8 cellular contexts compared by ENCODE assay signal in genomic region chr5:177495243-177496060, GRCh38. TPM values are rescaled to one million over a fixed set of nuclear protein-coding genes. Genes with fewer than 3 reads are reported as not detected.
DNase-seq lines count a peak whose midpoint lies in the region; ATAC-seq and TF ChIP-seq lines count a peak whose summit lies in the region.

No MANE protein-coding gene starts in this region.

- peak overlapping the region; percentile 67 for H3K4me3 ChIP-seq in HEK293 (ENCODE audit: low read depth, low read length)
- no peak overlapping the region for H3K4me3 ChIP-seq in right cardiac atrium (ENCODE audit: low read length)
- peak overlapping the region; percentile 93 for H3K4me3 ChIP-seq in skeletal muscle satellite cell (ENCODE audit: low read length)

- peaks cover 16% of the 10 kb centered on the region for H3K4me1 Mint-ChIP-seq in activated T-helper 17 cell treated with anti-CD3 and anti-CD28 coated beads, Interleukin-2, amount 50 U/mL, for 72 hours

- H3K36me3 Mint-ChIP-seq in activated T-helper 17 cell treated with anti-CD3 and anti-CD28 coated beads, Interleukin-2, amount 50 U/mL, for 72 hours (ENCODE audit: low read depth) = peaks cover 9% of the 10 kb centered on the region

- CTCF ChIA-PET in HEK293 (lab: Yijun Ruan, JAX) = interaction anchor here (0.5 to 4.0 kb wide), 13 partner anchors 9 to 196 kb away, joined by 3 to 23 read pairs (median 3); partner anchors contain the start of genes F12, PRELID1 and RAB24

- no peaks in the 10 kb centered on the region for H3K9me3 Mint-ChIP-seq in activated T-helper 17 cell treated with anti-CD3 and anti-CD28 coated beads, Interleukin-2, amount 50 U/mL, for 72 hours

- H3K27me3 Mint-ChIP-seq in activated T-helper 17 cell treated with anti-CD3 and anti-CD28 coated beads, Interleukin-2, amount 50 U/mL, for 72 hours = no peaks in the 10 kb centered on the region

- H3K9ac ChIP-seq in skeletal muscle satellite cell (ENCODE audit: low read depth, low read length) = peak overlapping the region; percentile 99

- POLR2A ChIA-PET in HEK293 (lab: Yijun Ruan, JAX) = interaction anchor here (0.6 to 7.0 kb wide), 16 partner anchors 10 to 709 kb away, joined by 3 to 106 read pairs (median 6); partner anchors contain the start of genes DBN1, DDX41, DOK3 and GRK6

- H3K4me2 ChIP-seq in skeletal muscle satellite cell (ENCODE audit: low read length) = peak overlapping the region; percentile 78

- H3K27me3 ChIP-seq in right cardiac atrium (ENCODE audit: control insufficient read depth, insufficient read depth) = no peaks in the 10 kb centered on the region
- no peaks in the 10 kb centered on the region for H3K27me3 ChIP-seq in skeletal muscle satellite cell (ENCODE audit: control insufficient read depth, insufficient read depth, low read length)

- H3K27ac ChIP-seq in 22Rv1 (peak overlapping the region; percentile 81), HEK293 (ENCODE audit: extremely low read depth, low read depth, low read length) (peak overlapping the region; percentile 98), right cardiac atrium (ENCODE audit: low read length) (peak overlapping the region; percentile 86)

- H3K4me3 Mint-ChIP-seq in activated T-helper 17 cell treated with anti-CD3 and anti-CD28 coated beads, Interleukin-2, amount 50 U/mL, for 72 hours = peak overlapping the region; percentile 86

- no peaks in the 10 kb centered on the region for H3K9me3 ChIP-seq in HEK293 (ENCODE audit: control insufficient read depth, insufficient read depth, low read depth, low read length)
- H3K9me3 ChIP-seq in right cardiac atrium (ENCODE audit: control insufficient read depth, low read length) = no peaks in the 10 kb centered on the region
- H3K9me3 ChIP-seq in skeletal muscle satellite cell (replicated peaks; ENCODE audit: low read length) = no peaks in the 10 kb centered on the region

- no peak overlapping the region for H3K27ac Mint-ChIP-seq in activated T-helper 17 cell treated with anti-CD3 and anti-CD28 coated beads, Interleukin-2, amount 50 U/mL, for 72 hours

- TF ChIP-seq CTCF in 22Rv1 (IDR thresholded peaks at IDR 0.05) (no peak), HEK293 (tag by site-specific recombination; IDR thresholded peaks at IDR 0.05) (no peak)

- intact Hi-C loops in right cardiac atrium (cut with DNase I) = loop anchor here in 2 of 4 donors (5.0 kb wide), 1 partner anchor 38 kb away; no protein-coding TSS in a partner anchor

- ATAC-seq in activated T-helper 17 cell treated with anti-CD3 and anti-CD28 coated beads, Interleukin-2, amount 50 U/mL, for 72 hours (replicated peaks) = no peak
- ATAC-seq in right cardiac atrium (peak; percentile 19 to 39), GM18858 (IDR thresholded peaks at IDR 0.05; ENCODE audit: unreplicated experiment) (no peak), HG03097 (IDR thresholded peaks at IDR 0.05; ENCODE audit: low FRiP score, unreplicated experiment) (no peak)

- H3K36me3 ChIP-seq in HEK293 (ENCODE audit: control insufficient read depth in 2 of 2, insufficient read depth in 1 of 2, low read length in 2 of 2) = peaks cover 2 to 40% of the 10 kb centered on the region in 2 experiments; a peak in 2 of 3 replicates
- H3K36me3 ChIP-seq in skeletal muscle satellite cell (ENCODE audit: insufficient read depth, low read length) = peaks cover 49% of the 10 kb centered on the region

- H3K4me1 ChIP-seq in HEK293 (ENCODE audit: control insufficient read depth, insufficient read depth, low read length) (peaks cover 20% of the 10 kb centered on the region), right cardiac atrium (ENCODE audit: control insufficient read depth, insufficient read depth, low read length) (peaks cover 6% of the 10 kb centered on the region), skeletal muscle satellite cell (ENCODE audit: control insufficient read depth, insufficient read depth, low read length) (peaks cover 68% of the 10 kb centered on the region)

- 51% methylated on average over 14 of the region's 14 CpGs for WGBS in right cardiac atrium

- DNase-seq in right cardiac atrium (peak; percentile 85 to 89 (median 89)), NCI-H774 (lab: John Stamatoyannopoulos, UW) (no peak)

TF ChIP-seq in HEK293, 187 proteins besides CTCF, POLR2A, EP300 and RAD21 (continues in another document):
- no peak for TF ChIP-seq ZNF521 (tag by site-specific recombination; IDR thresholded peaks at IDR 0.05)
- TF ChIP-seq IKZF3 (tag by site-specific recombination; IDR thresholded peaks at IDR 0.05) = peak; percentile 77; the same call in 1 of the 2 replicates
- 0 out of 2 replicates have a peak, but pooled peaks have one; percentile 23 for TF ChIP-seq ZFHX2 (tag by site-specific recombination; conservative IDR thresholded peaks at IDR 0.05)
- TF ChIP-seq SP2 (tag by site-specific recombination; IDR thresholded peaks at IDR 0.05) = peak; percentile 60
- no peak for TF ChIP-seq ZNF169 (tag by site-specific recombination; IDR thresholded peaks at IDR 0.05)
- 0 out of 2 replicates have a peak, but pooled peaks have one; percentile 35 for TF ChIP-seq ZBTB8A (tag by site-specific recombination; IDR thresholded peaks at IDR 0.05)
- peak; percentile 70 for TF ChIP-seq GLIS2 (tag by site-specific recombination; IDR thresholded peaks at IDR 0.05)
- TF ChIP-seq SP3 (tag by site-specific recombination; IDR thresholded peaks at IDR 0.05) = peak; percentile 43; the same call in 1 of the 2 replicates
- peak; percentile 75 for TF ChIP-seq ZNF449 (tag by site-specific recombination; IDR thresholded peaks at IDR 0.05)
- 0 out of 2 replicates have a peak, but pooled peaks have one; percentile 27 for TF ChIP-seq ZNF624 (tag by site-specific recombination; IDR thresholded peaks at IDR 0.05)
- TF ChIP-seq BCL11B (tag by site-specific recombination; IDR thresholded peaks at IDR 0.05; ENCODE audit: low read depth) = peak; percentile 12; the same call in 1 of the 2 replicates
- TF ChIP-seq ZIC2 (tag by site-specific recombination; IDR thresholded peaks at IDR 0.05) = peak; percentile 78
- no peak for TF ChIP-seq OVOL3 (tag by site-specific recombination; IDR thresholded peaks at IDR 0.05)
- 0 out of 2 replicates have a peak, but pooled peaks have one; percentile 6 for TF ChIP-seq ZNF600 (tag by site-specific recombination; IDR thresholded peaks at IDR 0.05)
- no peak for TF ChIP-seq ZNF404 (tag by site-specific recombination; IDR thresholded peaks at IDR 0.05)
- TF ChIP-seq ZNF366 (tag by site-specific recombination; conservative IDR thresholded peaks at IDR 0.05) = peak; percentile 18; the same call in 1 of the 2 replicates
- no peak for TF ChIP-seq ZNF664 (tag by site-specific recombination; IDR thresholded peaks at IDR 0.05)
- peak; percentile 69 for TF ChIP-seq HIC1 (tag by site-specific recombination; IDR thresholded peaks at IDR 0.05)

RNA-seq across cellular contexts. Expression of gene PDLIM7, which starts 2.0 kb away (rescaled TPM):
- 10 to 100 TPM; 34.9 to 38.8 TPM for total RNA-seq in activated T-helper 17 cell treated with anti-CD3 and anti-CD28 coated beads, Interleukin-2, amount 50 U/mL, for 72 hours
- 10 to 100 TPM; 35.0 to 71.5 (median 47.0) TPM for total RNA-seq in right cardiac atrium
- 61.9 TPM for polyA plus RNA-seq in right cardiac atrium
- 75.3 and 151 TPM in 2 replicates for total RNA-seq in skeletal muscle satellite cell (2012; rRNA removed)

RNA-seq across cellular contexts. Expression of gene DOK3, which starts 14.2 kb away (rescaled TPM):
- total RNA-seq in activated T-helper 17 cell treated with anti-CD3 and anti-CD28 coated beads, Interleukin-2, amount 50 U/mL, for 72 hours = 10 to 100 TPM in 1 of 2 donors, 1 to 10 TPM in 1; 5.6 to 13.7 TPM
- 1 to 10 TPM; 3.1 to 4.5 (median 3.9) TPM for total RNA-seq in right cardiac atrium
- polyA plus RNA-seq in right cardiac atrium = 1.4 TPM
- total RNA-seq in skeletal muscle satellite cell (2012; rRNA removed) = 1.0 and 3.5 TPM in 2 replicates

RNA-seq across cellular contexts. Expression of gene DDX41, which starts 21.3 kb away (rescaled TPM):
- 100 to 1,000 TPM; 116 to 149 TPM for total RNA-seq in activated T-helper 17 cell treated with anti-CD3 and anti-CD28 coated beads, Interleukin-2, amount 50 U/mL, for 72 hours
- total RNA-seq in right cardiac atrium = 10 to 100 TPM; 36.0 to 43.5 (median 40.3) TPM
- 30.5 TPM for polyA plus RNA-seq in right cardiac atrium
- 64.1 and 139 TPM in 2 replicates for total RNA-seq in skeletal muscle satellite cell (2012; rRNA removed)

RNA-seq across cellular contexts. Expression of gene DBN1, which starts 22.0 kb away (rescaled TPM):
- 1 to 10 TPM; 2.3 to 3.1 TPM for total RNA-seq in activated T-helper 17 cell treated with anti-CD3 and anti-CD28 coated beads, Interleukin-2, amount 50 U/mL, for 72 hours
- total RNA-seq in right cardiac atrium = 10 to 100 TPM; 15.3 to 44.8 (median 25.3) TPM
- polyA plus RNA-seq in right cardiac atrium = 17.7 TPM
- total RNA-seq in skeletal muscle satellite cell (2012; rRNA removed) = 191 and 225 TPM in 2 replicates

RNA-seq across cellular contexts. Expression of gene PRR7, which starts 48.8 kb away (rescaled TPM):
- 10 to 100 TPM in 1 of 2 donors, 1 to 10 TPM in 1; 8.2 to 13.6 TPM for total RNA-seq in activated T-helper 17 cell treated with anti-CD3 and anti-CD28 coated beads, Interleukin-2, amount 50 U/mL, for 72 hours
- total RNA-seq in right cardiac atrium = under 1 TPM in 3 of 4 donors, not detected in 1; 0.33 to 0.45 (median 0.35) TPM
- 0.27 TPM for polyA plus RNA-seq in right cardiac atrium
- total RNA-seq in skeletal muscle satellite cell (2012; rRNA removed) = 35.2 and 37.8 TPM in 2 replicates

Comparison
In these comparisons a context has a peak if more than half of its experiments do, and no peak if none do; other contexts are left out.
1. ATAC-seq: peak in right cardiac atrium (2 of 2); none in activated T-helper 17 cell treated with anti-CD3 and anti-CD28 coated beads, Interleukin-2, amount 50 U/mL, for 72 hours (single experiment), GM18858 (single experiment) and HG03097 (single experiment).
2. Peak in every context shown above with its lines, with median percentiles within 50 percentile points of each other: H3K27ac ChIP-seq.